ENCODE assay signal across 8 cellular contexts in genomic region chr10:87083576-87084290, GRCh38. TPM values are rescaled to one million over a fixed set of nuclear protein-coding genes. Genes with fewer than 3 reads are reported as not detected.
DNase-seq lines count a peak whose midpoint lies in the region; ATAC-seq and TF ChIP-seq lines count a peak whose summit lies in the region.
"Not testable (repeated sequence)": the region's sequence is repeated elsewhere in the genome, so short reads cannot be mapped to it uniquely, and the experiment has no call there.

No MANE protein-coding gene starts in this region.

- H3K79me2 ChIP-seq in ACC112 (ENCODE audit: control insufficient read depth, insufficient read depth, low read length, unreplicated experiment): peaks cover 35% of the 10 kb centered on the region

- intact Hi-C loops in left lung (cut with DNase I): not testable (repeated sequence)

- POLR2A ChIA-PET in T-cell (lab: Charles Lee): interaction anchor here (0.5 to 1.8 kb wide), 5 partner anchors 9 to 932 kb away, joined by 6 to 10 read pairs (median 7); partner anchors contain the start of gene SHLD2 (in 1 of the 2)
- POLR2A ChIA-PET in activated naive CD8-positive, alpha-beta T cell treated with anti-CD3 and anti-CD28 coated beads, Interleukin-2, amount 10 ng/mL, durations not matched to agents 7 days and 5 days (lab: Charles Lee): interaction anchor here (1.1 kb wide), 1 partner anchor 9 kb away, joined by 3 read pairs; no protein-coding TSS in a partner anchor

- H3K4me1 Mint-ChIP-seq in T-cell: peaks cover 61 to 67% (median 66%) of the 10 kb centered on the region in 3 donors
- H3K4me1 Mint-ChIP-seq in activated naive CD8-positive, alpha-beta T cell treated with anti-CD3 and anti-CD28 coated beads, Interleukin-2, amount 10 ng/mL, durations not matched to agents 7 days and 5 days: peaks cover 32% of the 10 kb centered on the region

- H3K9me3 ChIP-seq in endocrine pancreas (ENCODE audit: control insufficient read depth, low read length); left lung; skeletal muscle tissue (ENCODE audit: control insufficient read depth in 3 of 3, low read length in 3 of 3): not testable (repeated sequence)

- peak overlapping the region; percentile 66 to 81 for H3K27ac Mint-ChIP-seq in T-cell
- H3K27ac Mint-ChIP-seq in activated naive CD8-positive, alpha-beta T cell treated with anti-CD3 and anti-CD28 coated beads, Interleukin-2, amount 10 ng/mL, durations not matched to agents 7 days and 5 days: not testable (repeated sequence)

- not testable (repeated sequence) for H3K27me3 Mint-ChIP-seq in T-cell; activated naive CD8-positive, alpha-beta T cell treated with anti-CD3 and anti-CD28 coated beads, Interleukin-2, amount 10 ng/mL, durations not matched to agents 7 days and 5 days

- H3K36me3 Mint-ChIP-seq in T-cell: peaks cover 26% of the 10 kb centered on the region
- peaks cover 38% of the 10 kb centered on the region for H3K36me3 Mint-ChIP-seq in activated naive CD8-positive, alpha-beta T cell treated with anti-CD3 and anti-CD28 coated beads, Interleukin-2, amount 10 ng/mL, durations not matched to agents 7 days and 5 days

- TF ChIP-seq CTCF in left lung (IDR thresholded peaks at IDR 0.05): not testable (repeated sequence)

- peak overlapping the region in 2 of 3 donors; percentile 3 to 6 for H3K4me3 Mint-ChIP-seq in T-cell
- H3K4me3 Mint-ChIP-seq in activated naive CD8-positive, alpha-beta T cell treated with anti-CD3 and anti-CD28 coated beads, Interleukin-2, amount 10 ng/mL, durations not matched to agents 7 days and 5 days: peak overlapping the region; percentile 16

- peak in 12 of 34 experiments; percentile 1 to 47 (median 15) for DNase-seq in T-cell
- not testable (repeated sequence) for DNase-seq in activated naive CD8-positive, alpha-beta T cell treated with anti-CD3 and anti-CD28 coated beads, Interleukin-2, amount 10 ng/mL, durations not matched to agents 7 days and 5 days; left lung

- H2AFZ ChIP-seq in ACC112 (ENCODE audit: low read length, unreplicated experiment): not testable (repeated sequence)

- H3K27ac ChIP-seq in ACC112 (ENCODE audit: low read depth, low read length) (peak overlapping the region; percentile 94), left lung (peak overlapping the region; percentile 79 to 81), skeletal muscle tissue (ENCODE audit: low read depth, low read length) (peak overlapping the region; percentile 59)

- H3K4me1 ChIP-seq in ACC112 (ENCODE audit: control insufficient read depth, insufficient read depth, low read length, unreplicated experiment): peaks cover 37% of the 10 kb centered on the region
- peaks cover 20% of the 10 kb centered on the region for H3K4me1 ChIP-seq in endocrine pancreas (ENCODE audit: control insufficient read depth, insufficient read depth, low read length)
- H3K4me1 ChIP-seq in left lung: peaks cover 16 to 51% of the 10 kb centered on the region in 2 donors
- not testable (repeated sequence) for H3K4me1 ChIP-seq in skeletal muscle tissue (ENCODE audit: control insufficient read depth in 3 of 3, insufficient read depth in 3 of 3, low read length in 3 of 3)

- not testable (repeated sequence) for H3K9ac ChIP-seq in endocrine pancreas (ENCODE audit: control insufficient read depth, insufficient read depth, low read length); skeletal muscle tissue (ENCODE audit: low read depth in 1 of 3, low read length in 3 of 3)

- H3K4me3 ChIP-seq in ACC112 (ENCODE audit: low read depth, low read length) (peak overlapping the region; percentile 27; the same call in 1 of the 2 replicates), endocrine pancreas (ENCODE audit: control insufficient read depth, insufficient read depth, low read length) (peak overlapping the region; percentile 22)
- not testable (repeated sequence) for H3K4me3 ChIP-seq in left lung; skeletal muscle tissue (ENCODE audit: low read length in 3 of 3)

- not testable (repeated sequence) for H3K9me3 Mint-ChIP-seq in T-cell; activated naive CD8-positive, alpha-beta T cell treated with anti-CD3 and anti-CD28 coated beads, Interleukin-2, amount 10 ng/mL, durations not matched to agents 7 days and 5 days

- H3K36me3 ChIP-seq in ACC112 (ENCODE audit: insufficient read depth, low read length); endocrine pancreas (ENCODE audit: control insufficient read depth, insufficient read depth, low read length); left lung; skeletal muscle tissue (ENCODE audit: control insufficient read depth in 3 of 3, insufficient read depth in 3 of 3, low read length in 3 of 3): not testable (repeated sequence)

- H3K27me3 ChIP-seq in ACC112 (ENCODE audit: insufficient read depth, low read length); endocrine pancreas (ENCODE audit: control insufficient read depth, insufficient read depth, low read length); left lung; skeletal muscle tissue (ENCODE audit: control insufficient read depth in 3 of 3, insufficient read depth in 3 of 3, low read length in 3 of 3): not testable (repeated sequence)

- CTCF ChIA-PET in T-cell (lab: Charles Lee): interaction anchor here in 1 of 2 donors (0.7 to 1.7 kb wide), 3 partner anchors 9 to 17 kb away, joined by 4 to 5 read pairs (median 4); partner anchors contain the start of gene SHLD2

- peak; percentile 38 for ATAC-seq in GM21390 (IDR thresholded peaks at IDR 0.05; ENCODE audit: unreplicated experiment)
- peak; percentile 41 for ATAC-seq in HG03342 (IDR thresholded peaks at IDR 0.05; ENCODE audit: unreplicated experiment)
- ATAC-seq in T-cell (replicated peaks in 1 of 4): peak; percentile 51 to 80 (median 64)
- ATAC-seq in activated naive CD8-positive, alpha-beta T cell treated with anti-CD3 and anti-CD28 coated beads, Interleukin-2, amount 10 ng/mL, durations not matched to agents 7 days and 5 days (ENCODE audit: low read depth): peak; percentile 19
- ATAC-seq in left lung: peak; percentile 58

RNA-seq across cellular contexts. Expression of gene GLUD1, which starts 10.9 kb away (rescaled TPM):
- 10 to 100 TPM; 71.0 to 89.2 (median 82.9) TPM for total RNA-seq in T-cell
- 10 to 100 TPM; 91.3 to 95.9 TPM for total RNA-seq in activated naive CD8-positive, alpha-beta T cell treated with anti-CD3 and anti-CD28 coated beads, Interleukin-2, amount 10 ng/mL, durations not matched to agents 7 days and 5 days
- total RNA-seq in left lung: 100 to 1,000 TPM in 1 of 2 donors, 10 to 100 TPM in 1; 92.2 to 126 TPM
- 108 TPM for total RNA-seq in skeletal muscle tissue

RNA-seq across cellular contexts. Expression of gene SHLD2, which starts 11.3 kb away (rescaled TPM):
- total RNA-seq in T-cell (10 to 100 TPM; 20.9 to 29.3 (median 22.1) TPM), left lung (10 to 100 TPM; 24.9 to 34.4 TPM), skeletal muscle tissue (19.3 TPM)
- total RNA-seq in activated naive CD8-positive, alpha-beta T cell treated with anti-CD3 and anti-CD28 coated beads, Interleukin-2, amount 10 ng/mL, durations not matched to agents 7 days and 5 days: 10 to 100 TPM; 25.9 to 26.1 TPM
